ENCODE assay signal across 20 cellular contexts in genomic region chr12:112149596-112149995, GRCh38. TPM values are rescaled to one million over a fixed set of nuclear protein-coding genes. Genes with fewer than 3 reads are reported as not detected.
DNase-seq lines count a peak whose midpoint lies in the region; ATAC-seq, FAIRE-seq and TF ChIP-seq lines count a peak whose summit lies in the region.
"Had no signal": no experiment of that assay in that cellular context is flagged by ENCODE, and none has a peak within 500 bp of the region (broad histone marks: within the 10 kb centered on the region; RNA-seq: fewer than 3 reads in every experiment).

No MANE protein-coding gene starts in this region.

- BruUV-seq in PC-9 (replicated peaks; lab: Mats Ljungman, UMichigan), result no TSS peak

- H3K9me2 ChIP-seq in PC-9 (ENCODE audit: insufficient read depth), result no peaks in the 10 kb centered on the region; the same call in 1 of the 2 replicates

- H3K9me3 Mint-ChIP-seq in stimulated activated effector memory CD8-positive, alpha-beta T cell treated with anti-CD3 and anti-CD28 coated beads, Interleukin-12 subunit alpha, Interleukin-12 subunit beta, amount 100 ng/mL, for 72 hours, result no peaks in the 10 kb centered on the region
- H3K9me3 Mint-ChIP-seq: GM23338 had no signal

- peaks cover 57% of the 10 kb centered on the region for H3K36me3 ChIP-seq in PC-9 (ENCODE audit: low read depth)
- peaks cover 27 to 40% of the 10 kb centered on the region in 2 donors for H3K36me3 ChIP-seq in kidney (ENCODE audit: control insufficient read depth in 1 of 2, insufficient read depth in 2 of 2, low read length in 2 of 2)

- no peak for FAIRE-seq in kidney (lab: Jason Lieb, UNC)
- FAIRE-seq: A549 had no signal

- peaks cover 37% of the 10 kb centered on the region for H3K4me1 ChIP-seq in PC-9 (replicated peaks; ENCODE audit: insufficient read depth)
- peaks cover 3 to 6% of the 10 kb centered on the region in 2 donors for H3K4me1 ChIP-seq in kidney (ENCODE audit: control insufficient read depth in 1 of 2, insufficient read depth in 1 of 2, low read depth in 1 of 2, low read length in 2 of 2)

- H3K4me3 ChIP-seq in PC-9 (no peak overlapping the region), kidney (ENCODE audit: low read length in 2 of 2) (no peak overlapping the region)
- H3K4me3 ChIP-seq: A549, GM23338, SK-N-MC had no signal

- no peaks in the 10 kb centered on the region for H3K9me3 ChIP-seq in PC-9 (ENCODE audit: insufficient read depth, low read depth)
- H3K9me3 ChIP-seq in kidney (ENCODE audit: control insufficient read depth in 1 of 2, low read length in 2 of 2), result no peaks in the 10 kb centered on the region
- H3K9me3 ChIP-seq: A549 had no signal

- no peak overlapping the region for H3K4me3 Mint-ChIP-seq in stimulated activated effector memory CD8-positive, alpha-beta T cell treated with anti-CD3 and anti-CD28 coated beads, Interleukin-12 subunit alpha, Interleukin-12 subunit beta, amount 100 ng/mL, for 72 hours
- H3K4me3 Mint-ChIP-seq: activated naive CD8-positive, alpha-beta T cell; CD8-positive, alpha-beta memory T cell; GM23338; naive thymus-derived CD4-positive, alpha-beta T cell had no signal

- ATAC-seq in activated CD4-positive, CD25-positive, alpha-beta regulatory T cell treated with anti-CD3 and anti-CD28 coated beads, Interleukin-2, amount 50 U/mL, for 24 hours, result no peak
- ATAC-seq in stimulated activated effector memory CD8-positive, alpha-beta T cell treated with anti-CD3 and anti-CD28 coated beads, Interleukin-12 subunit alpha, Interleukin-12 subunit beta, amount 100 ng/mL, for 72 hours, result no peak
- no peak for ATAC-seq in HG03460 (IDR thresholded peaks at IDR 0.05; ENCODE audit: unreplicated experiment)
- ATAC-seq: A549; GM23338; naive thymus-derived CD4-positive, alpha-beta T cell had no signal

- peak; percentile 23 for DNase-seq in activated CD4-positive, CD25-positive, alpha-beta regulatory T cell treated with anti-CD3 and anti-CD28 coated beads, Interleukin-2, amount 50 U/mL, for 72 hours
- DNase-seq in PC-9 (peak; percentile 85 to 98), kidney (peak; percentile 86), mesenteric fat pad (ENCODE audit: low spot score) (no peak), NCI-H1092 treated with DMSO at 0.1 percent for 48 hours (lab: John Stamatoyannopoulos, UW) (no peak)
- DNase-seq in stimulated activated effector memory CD8-positive, alpha-beta T cell treated with anti-CD3 and anti-CD28 coated beads, Interleukin-12 subunit alpha, Interleukin-12 subunit beta, amount 100 ng/mL, for 72 hours (ENCODE audit: low spot score in 2 of 2), result no peak
- DNase-seq: caudate nucleus; CD8-positive, alpha-beta memory T cell; GF-D8; glutamatergic neuron; kidney glomerular epithelial cell; naive thymus-derived CD4-positive, alpha-beta T cell; retina; stimulated activated CD4-positive, alpha-beta T cell treated with anti-CD3 and anti-CD28 coated beads, Interleukin-2, amount 100 ng/mL, for 48 hours had no signal

- no peak overlapping the region for H2AFZ ChIP-seq in PC-9
- H2AFZ ChIP-seq: GM23338 had no signal

- TF ChIP-seq CTCF in PC-9 (conservative IDR thresholded peaks at IDR 0.05) (no peak), kidney (IDR thresholded peaks at IDR 0.05; ENCODE audit: borderline replicate concordance, extremely low read depth, insufficient read depth) (no peak)

- H3K9ac ChIP-seq in kidney (ENCODE audit: low read length in 2 of 2), result no peak overlapping the region

- H4K20me1 ChIP-seq in PC-9 (ENCODE audit: insufficient read depth), result peaks cover 2% of the 10 kb centered on the region; the same call in 1 of the 2 replicates

- H3K4me1 Mint-ChIP-seq in stimulated activated effector memory CD8-positive, alpha-beta T cell treated with anti-CD3 and anti-CD28 coated beads, Interleukin-12 subunit alpha, Interleukin-12 subunit beta, amount 100 ng/mL, for 72 hours, result peaks cover 8% of the 10 kb centered on the region
- H3K4me1 Mint-ChIP-seq: GM23338 had no signal

- peaks cover 53% of the 10 kb centered on the region for H3F3A ChIP-seq in PC-9 (ENCODE audit: insufficient read depth, low read depth)

- H3K79me2 ChIP-seq in PC-9 (ENCODE audit: low read depth), result peaks cover 24% of the 10 kb centered on the region

- peak overlapping the region; percentile 72 for H3K27ac ChIP-seq in PC-9
- no peak overlapping the region for H3K27ac ChIP-seq in kidney (ENCODE audit: low read depth in 2 of 2, low read length in 2 of 2)
- H3K27ac ChIP-seq: A549, SK-N-MC had no signal

- peak overlapping the region; percentile 51 for H3K4me2 ChIP-seq in PC-9
- H3K4me2 ChIP-seq: A549, GM23338 had no signal

- CTCF ChIA-PET in PC-9 (lab: Charles Lee), result interaction anchor here (0.7 kb wide), 1 partner anchor 1699 kb away, joined by 3 read pairs; no protein-coding TSS in a partner anchor

- POLR2A ChIA-PET in PC-9 (lab: Charles Lee; ENCODE audit: unreplicated experiment), result interaction anchor here (0.7 kb wide), 1 partner anchor 53 kb away, joined by 6 read pairs; no protein-coding TSS in a partner anchor

- H3K36me3 Mint-ChIP-seq in stimulated activated effector memory CD8-positive, alpha-beta T cell treated with anti-CD3 and anti-CD28 coated beads, Interleukin-12 subunit alpha, Interleukin-12 subunit beta, amount 100 ng/mL, for 72 hours, result peaks cover 100% of the 10 kb centered on the region

- intact Hi-C loops in PC-9 (cut with micrococcal nuclease; ENCODE audit: unreplicated experiment) (loop anchor here (1.0 to 10.0 kb wide), 3 partner anchors 27 to 55 kb away; no protein-coding TSS in a partner anchor), kidney (cut with DNase I) (no loop called here)

- peak overlapping the region; percentile 45 for H3K27ac Mint-ChIP-seq in stimulated activated effector memory CD8-positive, alpha-beta T cell treated with anti-CD3 and anti-CD28 coated beads, Interleukin-12 subunit alpha, Interleukin-12 subunit beta, amount 100 ng/mL, for 72 hours
- H3K27ac Mint-ChIP-seq: activated naive CD8-positive, alpha-beta T cell; GM23338 had no signal

- no peaks in the 10 kb centered on the region for H3K27me3 ChIP-seq in PC-9 (ENCODE audit: insufficient read depth, low read depth)

RNA-seq across cellular contexts. Expression of gene TRAFD1, which starts 24.2 kb away (rescaled TPM):
- total RNA-seq in PC-9 (2021), result 34.1 and 38.7 TPM in 2 replicates
- 27.1 TPM for total RNA-seq in kidney
- 16.4 TPM for polyA plus RNA-seq in kidney (ENCODE audit: insufficient read depth, low read depth, low replicate concordance)
- 17.4 TPM for total RNA-seq in mesenteric fat pad

RNA-seq across cellular contexts. Expression of gene NAA25, which starts 41.0 kb away (rescaled TPM):
- total RNA-seq in PC-9 (2021), result 29.5 and 37.0 TPM in 2 replicates
- total RNA-seq in kidney, result 22.8 TPM
- polyA plus RNA-seq in kidney (ENCODE audit: insufficient read depth, low read depth, low replicate concordance), result 3.2 TPM
- 31.6 TPM for total RNA-seq in mesenteric fat pad

Comparison
In these comparisons a context has a peak if more than half of its experiments do, and no peak if none do; other contexts are left out.
1. DNase-seq: peak in activated CD4-positive, CD25-positive, alpha-beta regulatory T cell treated with anti-CD3 and anti-CD28 coated beads, Interleukin-2, amount 50 U/mL, for 72 hours (single experiment), PC-9 (2 of 2) and kidney (single experiment); none in stimulated activated effector memory CD8-positive, alpha-beta T cell treated with anti-CD3 and anti-CD28 coated beads, Interleukin-12 subunit alpha, Interleukin-12 subunit beta, amount 100 ng/mL, for 72 hours (0 of 2), mesenteric fat pad (single experiment) and NCI-H1092 treated with DMSO at 0.1 percent for 48 hours (single experiment).